22 cellular contexts compared by ENCODE assay signal in genomic region chr20:36971103-36971502, GRCh38. TPM values are rescaled to one million over a fixed set of nuclear protein-coding genes. Genes with fewer than 3 reads are reported as not detected.
A peak's percentile ranks its signal among the peaks of the same experiment; 100 is the strongest.
DNase-seq lines count a peak whose midpoint lies in the region; ATAC-seq lines count a peak whose summit lies in the region.
"Had no signal": no experiment of that assay in that cellular context is flagged by ENCODE, and none has a peak within 500 bp of the region (broad histone marks: within the 10 kb centered on the region; RNA-seq: fewer than 3 reads in every experiment).

No MANE protein-coding gene starts in this region.

- H3K9me3 Mint-ChIP-seq in T-helper 1 cell treated with Interleukin-12 subunit alpha and Interleukin-12 subunit beta and Interleukin-4 antibody, amounts not matched to agents 30 μg/mL and 1 μg/mL, for 36 hours = peaks cover 3% of the 10 kb centered on the region
- H3K9me3 Mint-ChIP-seq in activated naive CD4-positive, alpha-beta T cell treated with anti-CD3 and anti-CD28 coated beads, Interleukin-2, amount 50 U/mL, for 24 hours = no peaks in the 10 kb centered on the region
- H3K9me3 Mint-ChIP-seq in activated naive CD8-positive, alpha-beta T cell treated with anti-CD3 and anti-CD28 coated beads, Interleukin-2, amount 10 ng/mL, durations not matched to agents 7 days and 5 days = no peaks in the 10 kb centered on the region
- H3K9me3 Mint-ChIP-seq: memory B cell; stimulated activated naive CD8-positive, alpha-beta T cell treated with anti-CD3 and anti-CD28 coated beads, Interleukin-15, Interleukin-2, amounts not matched to agents 100 ng/mL and 50 ng/mL, for 24 hours had no signal

- peaks cover 13% of the 10 kb centered on the region for H3K36me3 Mint-ChIP-seq in T-helper 1 cell treated with Interleukin-12 subunit alpha and Interleukin-12 subunit beta and Interleukin-4 antibody, amounts not matched to agents 30 μg/mL and 1 μg/mL, for 36 hours (ENCODE audit: low read depth)
- peaks cover 3% of the 10 kb centered on the region for H3K36me3 Mint-ChIP-seq in activated naive CD4-positive, alpha-beta T cell treated with anti-CD3 and anti-CD28 coated beads, Interleukin-2, amount 50 U/mL, for 24 hours
- H3K36me3 Mint-ChIP-seq in activated naive CD8-positive, alpha-beta T cell treated with anti-CD3 and anti-CD28 coated beads, Interleukin-2, amount 10 ng/mL, durations not matched to agents 7 days and 5 days = peaks cover 13% of the 10 kb centered on the region
- H3K36me3 Mint-ChIP-seq: CD14-positive monocyte, memory B cell had no signal

- POLR2A ChIA-PET in activated naive CD8-positive, alpha-beta T cell treated with anti-CD3 and anti-CD28 coated beads, Interleukin-2, amount 10 ng/mL, durations not matched to agents 7 days and 5 days (lab: Charles Lee) = interaction anchor here (0.7 kb wide), 1 partner anchor 233 kb away, joined by 3 read pairs; no protein-coding TSS in a partner anchor

- H3K4me3 Mint-ChIP-seq in T-helper 1 cell treated with Interleukin-12 subunit alpha and Interleukin-12 subunit beta and Interleukin-4 antibody, amounts not matched to agents 30 μg/mL and 1 μg/mL, for 36 hours = no peak overlapping the region
- peak overlapping the region; percentile 64 for H3K4me3 Mint-ChIP-seq in activated naive CD4-positive, alpha-beta T cell treated with anti-CD3 and anti-CD28 coated beads, Interleukin-2, amount 50 U/mL, for 24 hours
- no peak overlapping the region for H3K4me3 Mint-ChIP-seq in activated naive CD8-positive, alpha-beta T cell treated with anti-CD3 and anti-CD28 coated beads, Interleukin-2, amount 10 ng/mL, durations not matched to agents 7 days and 5 days
- H3K4me3 Mint-ChIP-seq: CD14-positive monocyte; memory B cell; stimulated activated naive CD8-positive, alpha-beta T cell treated with anti-CD3 and anti-CD28 coated beads, Interleukin-15, Interleukin-2, amounts not matched to agents 100 ng/mL and 50 ng/mL, for 24 hours had no signal

- DNase-seq in T-helper 1 cell (no peak), iPS-NIHi11 (ENCODE audit: low spot score) (no peak)
- no peak for DNase-seq in activated naive CD4-positive, alpha-beta T cell treated with anti-CD3 and anti-CD28 coated beads, Interleukin-2, amount 50 U/mL, for 16 hours
- DNase-seq in activated naive CD8-positive, alpha-beta T cell treated with anti-CD3 and anti-CD28 coated beads, Interleukin-2, amount 10 ng/mL, durations not matched to agents 7 days and 5 days = no peak
- no peak for DNase-seq in stimulated activated naive CD8-positive, alpha-beta T cell treated with anti-CD3 and anti-CD28 coated beads, Interleukin-15, Interleukin-2, amounts not matched to agents 100 U/mL and 50 U/mL, for 24 hours
- DNase-seq: 8988T; activated effector memory CD4-positive, alpha-beta T cell treated with anti-CD3 and anti-CD28 coated beads, Interleukin-2, amount 50 U/mL, for 16 hours; effector CD4-positive, alpha-beta T cell; GM23248; Kasumi-1; left lung; NCI-H1417; NCI-H2029 treated with DMSO at 0.1 percent for 48 hours; NCI-H526; PC-3; small intestine had no signal

- H3K27ac Mint-ChIP-seq in T-helper 1 cell treated with Interleukin-12 subunit alpha and Interleukin-12 subunit beta and Interleukin-4 antibody, amounts not matched to agents 30 μg/mL and 1 μg/mL, for 36 hours = peak overlapping the region; percentile 45
- H3K27ac Mint-ChIP-seq in activated naive CD4-positive, alpha-beta T cell treated with anti-CD3 and anti-CD28 coated beads, Interleukin-2, amount 50 U/mL, for 24 hours = peak overlapping the region; percentile 93
- H3K27ac Mint-ChIP-seq in activated naive CD8-positive, alpha-beta T cell treated with anti-CD3 and anti-CD28 coated beads, Interleukin-2, amount 10 ng/mL, durations not matched to agents 7 days and 5 days = peak overlapping the region; percentile 93
- H3K27ac Mint-ChIP-seq: memory B cell; stimulated activated naive CD8-positive, alpha-beta T cell treated with anti-CD3 and anti-CD28 coated beads, Interleukin-15, Interleukin-2, amounts not matched to agents 100 ng/mL and 50 ng/mL, for 24 hours had no signal

- H3K27me3 Mint-ChIP-seq in T-helper 1 cell treated with Interleukin-12 subunit alpha and Interleukin-12 subunit beta and Interleukin-4 antibody, amounts not matched to agents 30 μg/mL and 1 μg/mL, for 36 hours (ENCODE audit: low read depth) = no peaks in the 10 kb centered on the region
- H3K27me3 Mint-ChIP-seq in activated naive CD4-positive, alpha-beta T cell treated with anti-CD3 and anti-CD28 coated beads, Interleukin-2, amount 50 U/mL, for 24 hours = no peaks in the 10 kb centered on the region
- no peaks in the 10 kb centered on the region for H3K27me3 Mint-ChIP-seq in activated naive CD8-positive, alpha-beta T cell treated with anti-CD3 and anti-CD28 coated beads, Interleukin-2, amount 10 ng/mL, durations not matched to agents 7 days and 5 days
- H3K27me3 Mint-ChIP-seq: memory B cell; stimulated activated naive CD8-positive, alpha-beta T cell treated with anti-CD3 and anti-CD28 coated beads, Interleukin-15, Interleukin-2, amounts not matched to agents 100 ng/mL and 50 ng/mL, for 24 hours had no signal

- ATAC-seq in activated naive CD8-positive, alpha-beta T cell treated with anti-CD3 and anti-CD28 coated beads, Interleukin-2, amount 10 ng/mL, durations not matched to agents 7 days and 5 days (ENCODE audit: low read depth) = no peak
- peak; percentile 29 for ATAC-seq in stimulated activated naive CD8-positive, alpha-beta T cell treated with anti-CD3 and anti-CD28 coated beads, Interleukin-15, Interleukin-2, amounts not matched to agents 100 U/mL and 50 U/mL, for 24 hours
- no peak for ATAC-seq in HG03045 (IDR thresholded peaks at IDR 0.05; ENCODE audit: unreplicated experiment)
- ATAC-seq: left lung, PC-3 had no signal

- peaks cover 45% of the 10 kb centered on the region for H3K4me1 Mint-ChIP-seq in T-helper 1 cell treated with Interleukin-12 subunit alpha and Interleukin-12 subunit beta and Interleukin-4 antibody, amounts not matched to agents 30 μg/mL and 1 μg/mL, for 36 hours (ENCODE audit: low read depth)
- H3K4me1 Mint-ChIP-seq in activated naive CD4-positive, alpha-beta T cell treated with anti-CD3 and anti-CD28 coated beads, Interleukin-2, amount 50 U/mL, for 24 hours = peaks cover 77% of the 10 kb centered on the region
- peaks cover 59% of the 10 kb centered on the region for H3K4me1 Mint-ChIP-seq in activated naive CD8-positive, alpha-beta T cell treated with anti-CD3 and anti-CD28 coated beads, Interleukin-2, amount 10 ng/mL, durations not matched to agents 7 days and 5 days

RNA-seq across cellular contexts. Expression of gene SAMHD1, which starts 19.6 kb away (rescaled TPM):
- total RNA-seq in activated naive CD8-positive, alpha-beta T cell treated with anti-CD3 and anti-CD28 coated beads, Interleukin-2, amount 10 ng/mL, durations not matched to agents 7 days and 5 days = 100 to 1,000 TPM; 222 to 229 TPM
